In the genomic region with DNA sequence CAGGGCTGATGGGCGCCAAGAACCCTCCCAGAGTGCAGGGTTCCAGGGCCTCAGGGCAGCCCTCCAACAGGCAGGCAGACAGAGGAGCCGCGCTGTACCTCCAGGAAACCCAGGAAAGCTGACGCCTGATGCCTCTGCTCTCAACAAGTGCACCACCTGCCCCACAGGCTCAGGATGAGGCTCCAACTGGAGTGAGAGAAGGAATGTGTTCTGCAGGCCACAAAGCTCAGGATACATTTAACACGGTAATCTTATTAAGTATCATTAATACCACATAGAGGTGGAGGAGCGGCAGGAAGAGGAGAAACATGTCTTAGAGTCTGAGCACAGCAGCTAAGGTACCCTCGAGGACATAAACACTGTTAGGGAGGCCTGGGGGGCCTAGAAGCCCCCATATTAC, we compare ENCODE assay signal across 18 cellular contexts.
"Had no signal": no experiment of that assay in that cellular context is flagged by ENCODE, and none has a peak within 500 bp of the region (broad histone marks: within the 10 kb centered on the region; RNA-seq: fewer than 3 reads in every experiment).

No MANE protein-coding gene starts in this region.

- DNase-seq: Kasumi-1, MV-4-11, NCI-H1092, NCI-H1105 treated with DMSO at 0.1 percent for 48 hours, NCI-H1417 treated with DMSO at 0.1 percent for 48 hours, NCI-H146, NCI-H1694 treated with DMSO at 0.1 percent for 48 hours, NCI-H1930, NCI-H2081, NCI-H2107, NCI-H2227 treated with DMSO at 0.1 percent for 48 hours, NCI-H526, SHP77 had no signal

- ATAC-seq: K562 had no signal

- H3K27ac Mint-ChIP-seq: IgD-negative memory B cell had no signal

- H3K9ac ChIP-seq: KMS-11 had no signal

- H3K27ac ChIP-seq: HL-60, KMS-11, RWPE1 had no signal

- H3K4me3 Mint-ChIP-seq: IgD-negative memory B cell had no signal

- H3K4me1 Mint-ChIP-seq: IgD-negative memory B cell had no signal

- H3K4me3 ChIP-seq: K562 had no signal

- H3K27me3 Mint-ChIP-seq: IgD-negative memory B cell had no signal

- H3K4me2 ChIP-seq: KMS-11 had no signal
